ENCODE assay signal across 14 cellular contexts in genomic region chr2:55500025-55500424, GRCh38. TPM values are rescaled to one million over a fixed set of nuclear protein-coding genes. Genes with fewer than 3 reads are reported as not detected.
DNase-seq lines count a peak whose midpoint lies in the region; ATAC-seq and TF ChIP-seq lines count a peak whose summit lies in the region.
"Had no signal": no experiment of that assay in that cellular context is flagged by ENCODE, and none has a peak within 500 bp of the region (broad histone marks: within the 10 kb centered on the region; RNA-seq: fewer than 3 reads in every experiment).

No MANE protein-coding gene starts in this region.

- H3K27me3 ChIP-seq in brain microvascular endothelial cell (replicated peaks) = no peaks in the 10 kb centered on the region
- H3K27me3 ChIP-seq in mesenchymal stem cell (ENCODE audit: control insufficient read depth in 1 of 2, insufficient read depth in 1 of 2, low read length in 2 of 2) = no peaks in the 10 kb centered on the region

- no peak overlapping the region for H3K18ac ChIP-seq in mesenchymal stem cell (ENCODE audit: low read depth in 1 of 2, low read length in 2 of 2)

- WGBS in mesenchymal stem cell = 35% methylated on average over 1 of the region's 2 CpGs

- no peak overlapping the region for H2AK5ac ChIP-seq in mesenchymal stem cell (ENCODE audit: low read length, severe bottlenecking)

- peak overlapping the region; percentile 51 for H3K9ac ChIP-seq in mesenchymal stem cell (ENCODE audit: low read length)

- H3K36me3 ChIP-seq in brain microvascular endothelial cell (replicated peaks) (no peaks in the 10 kb centered on the region), mesenchymal stem cell (ENCODE audit: control insufficient read depth in 1 of 2, insufficient read depth in 2 of 2, low read depth in 1 of 2, low read length in 2 of 2) (no peaks in the 10 kb centered on the region)

- no peak overlapping the region for H3K14ac ChIP-seq in mesenchymal stem cell (ENCODE audit: low read length in 2 of 2)

- ATAC-seq in GM19397 (IDR thresholded peaks at IDR 0.05; ENCODE audit: unreplicated experiment) (no peak), GM18907 (IDR thresholded peaks at IDR 0.05; ENCODE audit: unreplicated experiment) (no peak)
- ATAC-seq: stimulated activated memory B cell treated with anti-CD40 and anti-IgM and Interleukin-4, amounts not matched to agents 10 μg/mL and 1 μg/mL and 100 μg/mL, for 72 hours had no signal

- peaks cover 2% of the 10 kb centered on the region for H3K4me1 ChIP-seq in mesenchymal stem cell (ENCODE audit: control insufficient read depth, insufficient read depth, low read depth, low read length)

- H3K9me3 ChIP-seq in mesenchymal stem cell (ENCODE audit: control insufficient read depth, low read length) = no peaks in the 10 kb centered on the region

- TF ChIP-seq CTCF in NB4 (IDR thresholded peaks at IDR 0.05; ENCODE audit: low read depth, low read length) (no peak), brain microvascular endothelial cell (IDR thresholded peaks at IDR 0.05; ENCODE audit: low read depth, low read length, missing control alignments) (no peak)

- H3K23ac ChIP-seq in mesenchymal stem cell (ENCODE audit: low read length in 2 of 2) = no peak overlapping the region

- H3K4me3 ChIP-seq in NB4 (ENCODE audit: low read depth, low read length) (no peak overlapping the region), brain microvascular endothelial cell (ENCODE audit: low read depth, low read length) (no peak overlapping the region), mesenchymal stem cell (ENCODE audit: insufficient read depth in 1 of 2, low read depth in 1 of 2, low read length in 2 of 2) (no peak overlapping the region)

- TF ChIP-seq POLR2A in NB4 (IDR thresholded peaks at IDR 0.05; ENCODE audit: extremely low read depth, insufficient read length) = no peak

- no peak overlapping the region for H2BK15ac ChIP-seq in mesenchymal stem cell (ENCODE audit: low read depth, poor library complexity, severe bottlenecking)

- H4K8ac ChIP-seq in mesenchymal stem cell (ENCODE audit: low read length) = no peak overlapping the region

- no peak overlapping the region for H4K91ac ChIP-seq in mesenchymal stem cell (ENCODE audit: low read length)

- H3K4me2 ChIP-seq in mesenchymal stem cell (ENCODE audit: low read length, poor library complexity, severe bottlenecking) = peak overlapping the region; percentile 31

- no peaks in the 10 kb centered on the region for H3K79me1 ChIP-seq in mesenchymal stem cell (replicated peaks; ENCODE audit: low read length, poor library complexity, severe bottlenecking)

- no peak overlapping the region for H2BK12ac ChIP-seq in mesenchymal stem cell (ENCODE audit: low read length in 2 of 2)

- no peak overlapping the region for H2BK120ac ChIP-seq in mesenchymal stem cell (ENCODE audit: low read depth, low read length)

- DNase-seq in ELR (ENCODE audit: low read depth) = peak; percentile 80
- peak; percentile 48 for DNase-seq in NB4 (ENCODE audit: low read depth)
- DNase-seq in brain microvascular endothelial cell = peak; percentile 40
- peak; percentile 63 for DNase-seq in mesenchymal stem cell
- no peak for DNase-seq in activated CD4-positive, CD25-positive, alpha-beta regulatory T cell treated with anti-CD3 and anti-CD28 coated beads, Interleukin-2, amount 50 U/mL, for 72 hours
- DNase-seq in amniotic stem cell (lab: John Stamatoyannopoulos, UW) = no peak
- DNase-seq: activated CD8-positive, alpha-beta memory T cell treated with anti-CD3 and anti-CD28 coated beads for 24 hours; activated naive CD8-positive, alpha-beta T cell treated with anti-CD3 and anti-CD28 coated beads for 36 hours; NCI-H1930; occipital lobe; T-helper 9 cell had no signal

- in situ Hi-C loops in brain microvascular endothelial cell (cut with HindIII; ENCODE audit: low pct_ligation_motif_present, low sequenced_read_pairs) = loop anchor here (10.0 kb wide), 1 partner anchor 75 kb away; no protein-coding TSS in a partner anchor

- no peak overlapping the region for H3K4ac ChIP-seq in mesenchymal stem cell (ENCODE audit: low read depth in 1 of 2, low read length in 2 of 2)

- no peak overlapping the region for H2AFZ ChIP-seq in mesenchymal stem cell (ENCODE audit: low read depth, low read length)

- no peak overlapping the region for H3K27ac ChIP-seq in brain microvascular endothelial cell
- no peak overlapping the region for H3K27ac ChIP-seq in mesenchymal stem cell (ENCODE audit: low read length, poor library complexity, severe bottlenecking)

- no peak overlapping the region for H2BK5ac ChIP-seq in mesenchymal stem cell (ENCODE audit: low read depth, low read length, poor library complexity, severe bottlenecking)

RNA-seq across cellular contexts. Expression of gene CFAP36, which starts 19.5 kb away (rescaled TPM):
- polyA plus RNA-seq in mesenchymal stem cell (2013, experiment 1 of 2) = 39.0 TPM
- 38.3 TPM for polyA plus RNA-seq in mesenchymal stem cell (2013, experiment 2 of 2)

Comparison
In these comparisons a context has a peak if more than half of its experiments do, and no peak if none do; other contexts are left out.
1. DNase-seq: peak in ELR (single experiment), NB4 (single experiment), brain microvascular endothelial cell (single experiment) and mesenchymal stem cell (single experiment); none in activated CD4-positive, CD25-positive, alpha-beta regulatory T cell treated with anti-CD3 and anti-CD28 coated beads, Interleukin-2, amount 50 U/mL, for 72 hours (single experiment) and amniotic stem cell (single experiment).